ENCODE assay signal across 2 cellular contexts in the genomic region with DNA sequence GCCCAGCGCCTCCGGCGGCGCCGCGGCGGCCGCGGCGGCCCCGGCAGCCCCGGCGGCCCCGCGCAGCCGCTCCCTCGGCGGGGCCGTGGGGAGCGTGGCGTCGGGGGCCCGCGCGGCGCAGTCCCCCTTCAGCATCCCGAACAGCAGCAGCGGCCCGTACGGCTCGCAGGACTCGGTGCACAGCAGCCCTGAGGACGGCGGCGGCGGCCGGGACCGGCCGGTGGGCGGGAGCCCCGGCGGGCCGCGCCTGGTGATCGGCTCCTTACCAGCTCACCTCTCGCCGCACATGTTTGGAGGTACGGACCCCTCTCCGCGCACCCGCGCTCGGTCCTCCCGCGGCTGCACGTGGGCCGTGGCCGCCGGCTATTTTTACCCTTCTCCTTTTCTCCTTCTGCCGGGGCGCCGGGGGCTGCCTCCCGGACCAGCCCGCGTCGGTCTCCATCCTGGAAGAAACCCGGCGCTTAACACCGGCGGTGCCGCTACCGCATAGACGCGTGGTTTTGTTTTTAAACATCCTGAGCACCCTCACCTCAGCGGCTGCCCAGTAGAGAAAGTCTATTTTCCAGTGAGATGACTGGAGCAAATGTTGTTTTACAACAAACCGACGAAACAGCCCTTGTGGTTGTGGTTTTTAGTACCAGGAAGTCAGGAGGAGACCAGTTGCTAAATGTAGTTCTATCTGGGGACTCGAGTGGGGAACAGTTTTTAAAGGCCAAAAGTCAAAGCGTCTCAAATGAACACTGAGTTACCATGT.
TF ChIP-seq lines count a peak whose summit lies in the region.

No MANE protein-coding gene starts in this region.

TF ChIP-seq in SK-N-SH, 30 proteins besides CTCF, POLR2A, EP300 and RAD21 (continued from another document):
- TF ChIP-seq JUND (IDR thresholded peaks at IDR 0.05) (no peak), ELF1 (IDR thresholded peaks at IDR 0.05) (peak; percentile 31; the same call in 1 of the 2 replicates), POLR2AphosphoS5 (IDR thresholded peaks at IDR 0.05; ENCODE audit: low read depth, low read length) (no peak), FOXM1 (IDR thresholded peaks at IDR 0.05; ENCODE audit: low read depth) (no peak), RFX5 (IDR thresholded peaks at IDR 0.05; ENCODE audit: low read length) (no peak), GABPA (IDR thresholded peaks at IDR 0.05; ENCODE audit: low read depth) (0 out of 2 replicates have a peak, but pooled peaks have one; percentile 20), MXI1 (IDR thresholded peaks at IDR 0.05; ENCODE audit: low read depth, low read length) (peak; percentile 61), CHD2 (IDR thresholded peaks at IDR 0.05; ENCODE audit: low read length, partially characterized antibody) (no peak), SIN3A (IDR thresholded peaks at IDR 0.05; ENCODE audit: borderline replicate concordance, low read depth, low read length) (peak; percentile 73; the same call in 1 of the 2 replicates), YY1 (IDR thresholded peaks at IDR 0.05; ENCODE audit: low read depth) (no peak)
- TF ChIP-seq, protein P1, sequence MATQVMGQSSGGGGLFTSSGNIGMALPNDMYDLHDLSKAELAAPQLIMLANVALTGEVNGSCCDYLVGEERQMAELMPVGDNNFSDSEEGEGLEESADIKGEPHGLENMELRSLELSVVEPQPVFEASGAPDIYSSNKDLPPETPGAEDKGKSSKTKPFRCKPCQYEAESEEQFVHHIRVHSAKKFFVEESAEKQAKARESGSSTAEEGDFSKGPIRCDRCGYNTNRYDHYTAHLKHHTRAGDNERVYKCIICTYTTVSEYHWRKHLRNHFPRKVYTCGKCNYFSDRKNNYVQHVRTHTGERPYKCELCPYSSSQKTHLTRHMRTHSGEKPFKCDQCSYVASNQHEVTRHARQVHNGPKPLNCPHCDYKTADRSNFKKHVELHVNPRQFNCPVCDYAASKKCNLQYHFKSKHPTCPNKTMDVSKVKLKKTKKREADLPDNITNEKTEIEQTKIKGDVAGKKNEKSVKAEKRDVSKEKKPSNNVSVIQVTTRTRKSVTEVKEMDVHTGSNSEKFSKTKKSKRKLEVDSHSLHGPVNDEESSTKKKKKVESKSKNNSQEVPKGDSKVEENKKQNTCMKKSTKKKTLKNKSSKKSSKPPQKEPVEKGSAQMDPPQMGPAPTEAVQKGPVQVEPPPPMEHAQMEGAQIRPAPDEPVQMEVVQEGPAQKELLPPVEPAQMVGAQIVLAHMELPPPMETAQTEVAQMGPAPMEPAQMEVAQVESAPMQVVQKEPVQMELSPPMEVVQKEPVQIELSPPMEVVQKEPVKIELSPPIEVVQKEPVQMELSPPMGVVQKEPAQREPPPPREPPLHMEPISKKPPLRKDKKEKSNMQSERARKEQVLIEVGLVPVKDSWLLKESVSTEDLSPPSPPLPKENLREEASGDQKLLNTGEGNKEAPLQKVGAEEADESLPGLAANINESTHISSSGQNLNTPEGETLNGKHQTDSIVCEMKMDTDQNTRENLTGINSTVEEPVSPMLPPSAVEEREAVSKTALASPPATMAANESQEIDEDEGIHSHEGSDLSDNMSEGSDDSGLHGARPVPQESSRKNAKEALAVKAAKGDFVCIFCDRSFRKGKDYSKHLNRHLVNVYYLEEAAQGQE (IDR thresholded peaks at IDR 0.05; ENCODE audit: low read depth, low read length) = no peak

TF ChIP-seq in SK-N-SH treated with all-trans-retinoic acid at 6 μM for 48 hours, 23 proteins besides CTCF, POLR2A, EP300 and RAD21 (continued from another document):
- TF ChIP-seq, protein P2, sequence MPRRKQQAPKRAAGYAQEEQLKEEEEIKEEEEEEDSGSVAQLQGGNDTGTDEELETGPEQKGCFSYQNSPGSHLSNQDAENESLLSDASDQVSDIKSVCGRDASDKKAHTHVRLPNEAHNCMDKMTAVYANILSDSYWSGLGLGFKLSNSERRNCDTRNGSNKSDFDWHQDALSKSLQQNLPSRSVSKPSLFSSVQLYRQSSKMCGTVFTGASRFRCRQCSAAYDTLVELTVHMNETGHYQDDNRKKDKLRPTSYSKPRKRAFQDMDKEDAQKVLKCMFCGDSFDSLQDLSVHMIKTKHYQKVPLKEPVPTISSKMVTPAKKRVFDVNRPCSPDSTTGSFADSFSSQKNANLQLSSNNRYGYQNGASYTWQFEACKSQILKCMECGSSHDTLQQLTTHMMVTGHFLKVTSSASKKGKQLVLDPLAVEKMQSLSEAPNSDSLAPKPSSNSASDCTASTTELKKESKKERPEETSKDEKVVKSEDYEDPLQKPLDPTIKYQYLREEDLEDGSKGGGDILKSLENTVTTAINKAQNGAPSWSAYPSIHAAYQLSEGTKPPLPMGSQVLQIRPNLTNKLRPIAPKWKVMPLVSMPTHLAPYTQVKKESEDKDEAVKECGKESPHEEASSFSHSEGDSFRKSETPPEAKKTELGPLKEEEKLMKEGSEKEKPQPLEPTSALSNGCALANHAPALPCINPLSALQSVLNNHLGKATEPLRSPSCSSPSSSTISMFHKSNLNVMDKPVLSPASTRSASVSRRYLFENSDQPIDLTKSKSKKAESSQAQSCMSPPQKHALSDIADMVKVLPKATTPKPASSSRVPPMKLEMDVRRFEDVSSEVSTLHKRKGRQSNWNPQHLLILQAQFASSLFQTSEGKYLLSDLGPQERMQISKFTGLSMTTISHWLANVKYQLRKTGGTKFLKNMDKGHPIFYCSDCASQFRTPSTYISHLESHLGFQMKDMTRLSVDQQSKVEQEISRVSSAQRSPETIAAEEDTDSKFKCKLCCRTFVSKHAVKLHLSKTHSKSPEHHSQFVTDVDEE (CRISPR knock-in tag; IDR thresholded peaks at IDR 0.05) = no peak
- TF ChIP-seq, protein P3, sequence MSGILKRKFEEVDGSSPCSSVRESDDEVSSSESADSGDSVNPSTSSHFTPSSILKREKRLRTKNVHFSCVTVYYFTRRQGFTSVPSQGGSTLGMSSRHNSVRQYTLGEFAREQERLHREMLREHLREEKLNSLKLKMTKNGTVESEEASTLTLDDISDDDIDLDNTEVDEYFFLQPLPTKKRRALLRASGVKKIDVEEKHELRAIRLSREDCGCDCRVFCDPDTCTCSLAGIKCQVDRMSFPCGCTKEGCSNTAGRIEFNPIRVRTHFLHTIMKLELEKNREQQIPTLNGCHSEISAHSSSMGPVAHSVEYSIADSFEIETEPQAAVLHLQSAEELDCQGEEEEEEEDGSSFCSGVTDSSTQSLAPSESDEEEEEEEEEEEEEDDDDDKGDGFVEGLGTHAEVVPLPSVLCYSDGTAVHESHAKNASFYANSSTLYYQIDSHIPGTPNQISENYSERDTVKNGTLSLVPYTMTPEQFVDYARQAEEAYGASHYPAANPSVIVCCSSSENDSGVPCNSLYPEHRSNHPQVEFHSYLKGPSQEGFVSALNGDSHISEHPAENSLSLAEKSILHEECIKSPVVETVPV (CRISPR knock-in tag; IDR thresholded peaks at IDR 0.05) = no peak
- TF ChIP-seq GLIS3 (CRISPR knock-in tag; IDR thresholded peaks at IDR 0.05) (no peak), ARNTL (CRISPR knock-in tag; IDR thresholded peaks at IDR 0.05; ENCODE audit: borderline replicate concordance, low read depth) (no peak), ZFP3 (CRISPR knock-in tag; IDR thresholded peaks at IDR 0.05) (no peak), BACH2 (CRISPR knock-in tag; IDR thresholded peaks at IDR 0.05; ENCODE audit: borderline replicate concordance) (no peak), ZNF8 (CRISPR knock-in tag; IDR thresholded peaks at IDR 0.05) (no peak), ZNF565 (CRISPR knock-in tag; conservative IDR thresholded peaks at IDR 0.05; ENCODE audit: low read depth) (no peak), TOX (CRISPR knock-in tag; IDR thresholded peaks at IDR 0.05; ENCODE audit: borderline replicate concordance) (no peak), SNAI2 (CRISPR knock-in tag; IDR thresholded peaks at IDR 0.05) (no peak), ISL1 (CRISPR knock-in tag; IDR thresholded peaks at IDR 0.05) (no peak)
- TF ChIP-seq, protein P4, sequence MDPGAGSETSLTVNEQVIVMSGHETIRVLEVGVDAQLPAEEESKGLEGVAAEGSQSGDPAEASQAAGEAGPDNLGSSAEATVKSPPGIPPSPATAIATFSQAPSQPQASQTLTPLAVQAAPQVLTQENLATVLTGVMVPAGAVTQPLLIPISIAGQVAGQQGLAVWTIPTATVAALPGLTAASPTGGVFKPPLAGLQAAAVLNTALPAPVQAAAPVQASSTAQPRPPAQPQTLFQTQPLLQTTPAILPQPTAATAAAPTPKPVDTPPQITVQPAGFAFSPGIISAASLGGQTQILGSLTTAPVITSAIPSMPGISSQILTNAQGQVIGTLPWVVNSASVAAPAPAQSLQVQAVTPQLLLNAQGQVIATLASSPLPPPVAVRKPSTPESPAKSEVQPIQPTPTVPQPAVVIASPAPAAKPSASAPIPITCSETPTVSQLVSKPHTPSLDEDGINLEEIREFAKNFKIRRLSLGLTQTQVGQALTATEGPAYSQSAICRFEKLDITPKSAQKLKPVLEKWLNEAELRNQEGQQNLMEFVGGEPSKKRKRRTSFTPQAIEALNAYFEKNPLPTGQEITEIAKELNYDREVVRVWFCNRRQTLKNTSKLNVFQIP (CRISPR knock-in tag; IDR thresholded peaks at IDR 0.05; ENCODE audit: borderline replicate concordance, low read depth) = no peak
